In genomic region chr13:19586904-19587634, GRCh38 we compare ENCODE assay signal across 7 cellular contexts. TPM values are rescaled to one million over a fixed set of nuclear protein-coding genes. Genes with fewer than 3 reads are reported as not detected.
A peak's percentile ranks its signal among the peaks of the same experiment; 100 is the strongest.
DNase-seq lines count a peak whose midpoint lies in the region; ATAC-seq and TF ChIP-seq lines count a peak whose summit lies in the region.

No MANE protein-coding gene starts in this region.

- 0 out of 2 replicates have a peak overlapping the region, but pooled peaks have one; percentile 9 for H3K9ac ChIP-seq in PC-3 (ENCODE audit: low read length)

- in situ Hi-C loops in GM18951 (cut with MboI; ENCODE audit: low sequenced_read_pairs, unreplicated experiment) = no loop called here

- ATAC-seq in HG02938 (IDR thresholded peaks at IDR 0.05; ENCODE audit: unreplicated experiment) = peak; percentile 73
- ATAC-seq in PC-3 = peak; percentile 74
- peak; percentile 50 for ATAC-seq in left colon

- DNase-seq in PC-3 = peak; percentile 87
- peak; percentile 80 to 85 for DNase-seq in activated T-cell treated with anti-CD3 and anti-CD28 coated beads, Interleukin-2, amount 50 U/mL, for 48 hours
- DNase-seq in left colon = peak; percentile 37 to 45
- DNase-seq in stimulated activated CD8-positive, alpha-beta memory T cell treated with anti-CD3 and anti-CD28 coated beads, Interleukin-7, amount 100 ng/mL, for 48 hours (ENCODE audit: extremely low read depth in 1 of 2, low read depth in 1 of 2) = peak; percentile 61 to 73
- no peak for DNase-seq in NCI-H446 (lab: John Stamatoyannopoulos, UW)

- intact Hi-C loops in PC-3 (cut with micrococcal nuclease) (loop anchor here (5.0 kb wide), 1 partner anchor 345 kb away; no protein-coding TSS in a partner anchor), left colon (cut with DNase I, micrococcal nuclease) (no loop called here)

- peaks cover 4% of the 10 kb centered on the region; the same call in 1 of the 2 replicates for H3K9me3 ChIP-seq in PC-3 (ENCODE audit: low read length)

- H3K4me1 ChIP-seq in PC-3 (ENCODE audit: insufficient read depth, low read length) = peaks cover 14% of the 10 kb centered on the region; the same call in 1 of the 2 replicates

- H3K27me3 ChIP-seq in PC-3 (ENCODE audit: low read length) = no peaks in the 10 kb centered on the region

- POLR2A ChIA-PET in PC-3 (lab: Charles Lee; ENCODE audit: unreplicated experiment) = interaction anchor here (0.6 kb wide), 1 partner anchor 434 kb away, joined by 4 read pairs; no protein-coding TSS in a partner anchor

- H3K27ac ChIP-seq in PC-3 (ENCODE audit: low read length) = peak overlapping the region; percentile 51

- H3K9me2 ChIP-seq in PC-3 (replicated peaks; ENCODE audit: low read length) = no peaks in the 10 kb centered on the region

- H3K79me2 ChIP-seq in PC-3 (ENCODE audit: low read length) = no peaks in the 10 kb centered on the region

- peak; percentile 54 for TF ChIP-seq POLR2A in GM18951 (IDR thresholded peaks at IDR 0.05; ENCODE audit: extremely low read depth, insufficient read depth, insufficient read length)

- H3K4me3 ChIP-seq in PC-3 (ENCODE audit: low read length) = peak overlapping the region; percentile 54

- no TSS peak for BruUV-seq in PC-3 (replicated peaks; lab: Mats Ljungman, UMichigan)

- no peak for TF ChIP-seq CTCF in PC-3 (conservative IDR thresholded peaks at IDR 0.05; ENCODE audit: low read depth, low read length)

- CTCF ChIA-PET in PC-3 (lab: Charles Lee) = interaction anchor here (1.0 to 1.3 kb wide), 2 partner anchors 32 to 71 kb away, joined by 4 to 6 read pairs; no protein-coding TSS in a partner anchor

- H3K4me2 ChIP-seq in PC-3 (ENCODE audit: low read length) = peak overlapping the region; percentile 76

- H3K36me3 ChIP-seq in PC-3 (ENCODE audit: low read depth, low read length) = no peaks in the 10 kb centered on the region

- H3F3A ChIP-seq in PC-3 (ENCODE audit: low read length, unreplicated experiment) = no peaks in the 10 kb centered on the region

- no peaks in the 10 kb centered on the region for H4K20me1 ChIP-seq in PC-3 (ENCODE audit: low read length)

- H2AFZ ChIP-seq in PC-3 (ENCODE audit: low read length) = peak overlapping the region; percentile 89

RNA-seq across cellular contexts. Expression of gene TPTE2, which starts 25.7 kb away (rescaled TPM):
- total RNA-seq in PC-3 (2014; rRNA removed) (not detected in 2 replicates), left colon (not detected)

RNA-seq across cellular contexts. Expression of gene MPHOSPH8, which starts 46.4 kb away (rescaled TPM):
- total RNA-seq in PC-3 (2014; rRNA removed) = 13.3 and 16.1 TPM in 2 replicates
- total RNA-seq in left colon = 10 to 100 TPM; 25.3 to 27.9 TPM

Comparison
In these comparisons a context has a peak if more than half of its experiments do, and no peak if none do; other contexts are left out.
1. DNase-seq: peak in PC-3 (single experiment), activated T-cell treated with anti-CD3 and anti-CD28 coated beads, Interleukin-2, amount 50 U/mL, for 48 hours (2 of 2), left colon (2 of 2) and stimulated activated CD8-positive, alpha-beta memory T cell treated with anti-CD3 and anti-CD28 coated beads, Interleukin-7, amount 100 ng/mL, for 48 hours (2 of 2); none in NCI-H446 (0 of 2).
2. Peak in every context shown above with its lines, with median percentiles within 50 percentile points of each other: ATAC-seq.